In genomic region chr4:116374815-116375214, GRCh38 we compare ENCODE assay signal across 20 cellular contexts.
"Had no signal": no experiment of that assay in that cellular context is flagged by ENCODE, and none has a peak within 500 bp of the region (broad histone marks: within the 10 kb centered on the region; RNA-seq: fewer than 3 reads in every experiment).

No MANE protein-coding gene starts in this region.

- H3K27ac Mint-ChIP-seq: activated naive CD4-positive, alpha-beta T cell treated with anti-CD3 and anti-CD28 coated beads, Interleukin-2, amount 50 U/mL, for 72 hours; activated T-helper 1 cell treated with anti-CD3 and anti-CD28 coated beads, Interleukin-12 subunit alpha, Interleukin-12 subunit beta, Interleukin-2, Interleukin-4 antibody, amounts not matched to agents 30 ng/mL and 10 ng/mL and 1 ng/mL, durations not matched to agents 14 hours and 24 hours and 36 hours; dendritic cell treated with granulocyte-macrophage colony-stimulating factor and Interleukin-4, amounts not matched to agents 40 ng/mL and 50 ng/mL, for 4 days; immature natural killer cell; stimulated activated naive CD8-positive, alpha-beta T cell treated with anti-CD3 and anti-CD28 coated beads, Interleukin-15, Interleukin-2, amounts not matched to agents 100 ng/mL and 50 ng/mL, for 24 hours had no signal

- H3K4me1 Mint-ChIP-seq: immature natural killer cell, neural crest cell had no signal

- H3K4me3 ChIP-seq: adrenal gland, esophagus squamous epithelium, prostate gland, transverse colon, uterus had no signal

- H3K9me3 Mint-ChIP-seq: activated naive CD4-positive, alpha-beta T cell treated with anti-CD3 and anti-CD28 coated beads, Interleukin-2, amount 50 U/mL, for 72 hours; activated T-helper 1 cell treated with anti-CD3 and anti-CD28 coated beads, Interleukin-12 subunit alpha, Interleukin-12 subunit beta, Interleukin-2, Interleukin-4 antibody, amounts not matched to agents 30 ng/mL and 10 ng/mL and 1 ng/mL, durations not matched to agents 14 hours and 24 hours and 36 hours; dendritic cell treated with granulocyte-macrophage colony-stimulating factor and Interleukin-4, amounts not matched to agents 40 ng/mL and 50 ng/mL, for 4 days; neural crest cell had no signal

- DNase-seq: activated CD4-positive, alpha-beta T cell treated with anti-CD3 and anti-CD28 coated beads for 1 hour; activated gamma-delta T cell treated with Interleukin-2 at 50 U/mL for 16 hours; adrenal gland; effector memory CD4-positive, alpha-beta T cell; esophagus squamous epithelium; immature natural killer cell; kidney glomerular epithelial cell; left ventricle myocardium superior; right cardiac atrium; stimulated activated CD4-positive, alpha-beta T cell treated with anti-CD3 and anti-CD28 coated beads, Interleukin-15, amount 100 ng/mL, for 24 hours; stimulated activated CD4-positive, alpha-beta T cell treated with anti-CD3 and anti-CD28 coated beads, Interleukin-2, amount 100 ng/mL, for 48 hours; transverse colon; uterus; WERI-Rb-1 had no signal

- ATAC-seq: activated naive CD4-positive, alpha-beta T cell treated with anti-CD3 and anti-CD28 coated beads, Interleukin-2, amount 50 U/mL, for 72 hours; left ventricle myocardium superior; right cardiac atrium had no signal

- H3K4me3 Mint-ChIP-seq: activated T-helper 1 cell treated with anti-CD3 and anti-CD28 coated beads, Interleukin-12 subunit alpha, Interleukin-12 subunit beta, Interleukin-2, Interleukin-4 antibody, amounts not matched to agents 30 ng/mL and 10 ng/mL and 1 ng/mL, durations not matched to agents 14 hours and 24 hours and 36 hours; dendritic cell treated with granulocyte-macrophage colony-stimulating factor and Interleukin-4, amounts not matched to agents 40 ng/mL and 50 ng/mL, for 4 days; immature natural killer cell; neural crest cell; stimulated activated naive CD8-positive, alpha-beta T cell treated with anti-CD3 and anti-CD28 coated beads, Interleukin-15, Interleukin-2, amounts not matched to agents 100 ng/mL and 50 ng/mL, for 24 hours had no signal

- H3K27me3 Mint-ChIP-seq: dendritic cell treated with granulocyte-macrophage colony-stimulating factor and Interleukin-4, amounts not matched to agents 40 ng/mL and 50 ng/mL, for 4 days; stimulated activated naive CD8-positive, alpha-beta T cell treated with anti-CD3 and anti-CD28 coated beads, Interleukin-15, Interleukin-2, amounts not matched to agents 100 ng/mL and 50 ng/mL, for 24 hours had no signal

- H3K36me3 Mint-ChIP-seq: activated naive CD4-positive, alpha-beta T cell treated with anti-CD3 and anti-CD28 coated beads, Interleukin-2, amount 50 U/mL, for 72 hours; immature natural killer cell had no signal

- H3K27ac ChIP-seq: adrenal gland, esophagus squamous epithelium, prostate gland, transverse colon, uterus, WERI-Rb-1 had no signal
